1 cellular context compared by ENCODE assay signal in the genomic region with DNA sequence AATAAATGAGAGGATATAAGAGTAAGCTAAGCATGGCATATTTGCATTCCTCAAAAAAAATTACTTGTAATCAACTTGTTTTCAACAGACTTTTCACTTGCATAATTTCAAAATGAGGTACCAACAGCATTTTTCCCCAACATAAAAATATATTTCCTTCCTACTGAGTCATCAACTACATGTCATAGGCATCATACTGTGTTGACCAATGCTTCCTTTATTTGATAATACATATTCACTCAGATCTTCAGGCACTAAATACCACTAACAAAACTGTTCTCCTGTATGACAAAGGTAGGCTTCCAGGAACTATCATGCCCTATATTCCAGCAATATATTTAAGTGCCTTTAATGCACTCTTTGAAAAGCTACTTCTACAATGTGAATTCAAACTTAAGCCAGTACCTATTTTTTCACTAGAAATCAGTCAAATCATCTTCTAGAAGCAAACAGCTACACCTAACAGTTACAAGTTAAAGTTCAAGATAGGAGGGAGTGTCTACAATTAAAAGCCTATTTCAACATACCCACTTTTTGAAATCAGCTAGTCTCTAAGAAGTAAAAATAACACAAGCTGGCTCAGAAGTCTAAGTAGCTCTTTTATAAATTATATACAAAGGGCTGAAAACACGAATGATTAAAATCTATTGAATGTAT.
TF ChIP-seq lines count a peak whose summit lies in the region.

No MANE protein-coding gene starts in this region.

TF ChIP-seq in IMR-90, 13 proteins besides CTCF, POLR2A, EP300 and RAD21:
- TF ChIP-seq SMC3 (IDR thresholded peaks at IDR 0.05; ENCODE audit: low read depth, low read length) (no peak), FOS (IDR thresholded peaks at IDR 0.05; ENCODE audit: low read depth, low read length) (no peak), MAFK (IDR thresholded peaks at IDR 0.05; ENCODE audit: low read depth, low read length) (no peak), RFX5 (IDR thresholded peaks at IDR 0.05; ENCODE audit: low read depth, low read length) (no peak), NFE2L2 (IDR thresholded peaks at IDR 0.05; ENCODE audit: low read depth, low read length) (no peak), CEBPB (IDR thresholded peaks at IDR 0.05; ENCODE audit: low read depth, low read length) (no peak; the same call in 1 of the 2 replicates), RCOR1 (IDR thresholded peaks at IDR 0.05; ENCODE audit: insufficient replicate concordance, low read length) (no peak), MXI1 (IDR thresholded peaks at IDR 0.05; ENCODE audit: borderline replicate concordance, low read depth, low read length) (no peak), BHLHE40 (IDR thresholded peaks at IDR 0.05; ENCODE audit: low read depth, low read length) (no peak), MAZ (IDR thresholded peaks at IDR 0.05; ENCODE audit: borderline replicate concordance, low read depth, low read length) (no peak), CHD1 (IDR thresholded peaks at IDR 0.05; ENCODE audit: low read depth, low read length) (no peak)
- TF ChIP-seq, protein P1, sequence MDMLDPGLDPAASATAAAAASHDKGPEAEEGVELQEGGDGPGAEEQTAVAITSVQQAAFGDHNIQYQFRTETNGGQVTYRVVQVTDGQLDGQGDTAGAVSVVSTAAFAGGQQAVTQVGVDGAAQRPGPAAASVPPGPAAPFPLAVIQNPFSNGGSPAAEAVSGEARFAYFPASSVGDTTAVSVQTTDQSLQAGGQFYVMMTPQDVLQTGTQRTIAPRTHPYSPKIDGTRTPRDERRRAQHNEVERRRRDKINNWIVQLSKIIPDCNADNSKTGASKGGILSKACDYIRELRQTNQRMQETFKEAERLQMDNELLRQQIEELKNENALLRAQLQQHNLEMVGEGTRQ (IDR thresholded peaks at IDR 0.05; ENCODE audit: low read depth, low read length) = no peak
- TF ChIP-seq, protein P2, sequence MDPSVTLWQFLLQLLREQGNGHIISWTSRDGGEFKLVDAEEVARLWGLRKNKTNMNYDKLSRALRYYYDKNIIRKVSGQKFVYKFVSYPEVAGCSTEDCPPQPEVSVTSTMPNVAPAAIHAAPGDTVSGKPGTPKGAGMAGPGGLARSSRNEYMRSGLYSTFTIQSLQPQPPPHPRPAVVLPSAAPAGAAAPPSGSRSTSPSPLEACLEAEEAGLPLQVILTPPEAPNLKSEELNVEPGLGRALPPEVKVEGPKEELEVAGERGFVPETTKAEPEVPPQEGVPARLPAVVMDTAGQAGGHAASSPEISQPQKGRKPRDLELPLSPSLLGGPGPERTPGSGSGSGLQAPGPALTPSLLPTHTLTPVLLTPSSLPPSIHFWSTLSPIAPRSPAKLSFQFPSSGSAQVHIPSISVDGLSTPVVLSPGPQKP (IDR thresholded peaks at IDR 0.05; ENCODE audit: borderline replicate concordance, low read depth, low read length) = no peak
